ENCODE assay signal across 29 cellular contexts in the genomic region with DNA sequence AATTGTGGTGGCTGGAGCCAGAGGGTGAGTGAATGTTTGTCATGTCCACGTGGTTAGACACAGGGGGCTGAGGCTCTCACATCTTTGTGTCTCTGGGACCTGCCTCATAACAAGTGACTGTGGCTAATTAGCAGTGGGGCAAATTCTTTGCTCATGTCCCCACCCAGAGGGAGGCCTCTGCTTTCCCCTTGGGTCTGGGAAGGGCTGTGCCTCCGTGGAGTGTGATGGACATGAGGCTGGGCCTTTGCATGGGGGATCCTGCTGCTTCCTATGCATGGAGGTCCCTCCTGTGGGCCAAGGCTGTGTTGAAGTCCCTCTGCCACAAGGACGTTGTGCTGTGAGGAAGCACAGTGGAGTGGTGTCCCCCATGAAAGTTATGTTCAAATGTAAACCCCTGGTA.
"Had no signal": no experiment of that assay in that cellular context is flagged by ENCODE, and none has a peak within 500 bp of the region (broad histone marks: within the 10 kb centered on the region; RNA-seq: fewer than 3 reads in every experiment).

No MANE protein-coding gene starts in this region.

- H3K9me3 Mint-ChIP-seq: natural killer cell; neural progenitor cell; stimulated activated effector memory CD8-positive, alpha-beta T cell treated with anti-CD3 and anti-CD28 coated beads, Interleukin-12 subunit alpha, Interleukin-12 subunit beta, amount 100 ng/mL, for 72 hours; stimulated activated naive B cell treated with anti-CD40 and anti-IgM and Interleukin-4, amounts not matched to agents 10 μg/mL and 1 μg/mL and 100 μg/mL, for 72 hours; stimulated activated naive CD8-positive, alpha-beta T cell treated with anti-CD3 and anti-CD28 coated beads, Interleukin-15, Interleukin-2, amounts not matched to agents 100 ng/mL and 50 ng/mL, for 24 hours had no signal

- H3K27ac Mint-ChIP-seq: naive thymus-derived CD4-positive, alpha-beta T cell; natural killer cell; nephron; neural progenitor cell; progenitor cell of endocrine pancreas; stimulated activated effector memory CD8-positive, alpha-beta T cell treated with anti-CD3 and anti-CD28 coated beads, Interleukin-12 subunit alpha, Interleukin-12 subunit beta, amount 100 ng/mL, for 72 hours; stimulated activated naive B cell treated with anti-CD40 and anti-IgM and Interleukin-4, amounts not matched to agents 10 μg/mL and 1 μg/mL and 100 μg/mL, for 72 hours; stimulated activated naive CD8-positive, alpha-beta T cell treated with anti-CD3 and anti-CD28 coated beads, Interleukin-15, Interleukin-2, amounts not matched to agents 100 ng/mL and 50 ng/mL, for 24 hours had no signal

- H3K4me3 Mint-ChIP-seq: naive thymus-derived CD4-positive, alpha-beta T cell; natural killer cell; nephron; neural progenitor cell; stimulated activated effector memory CD8-positive, alpha-beta T cell treated with anti-CD3 and anti-CD28 coated beads, Interleukin-12 subunit alpha, Interleukin-12 subunit beta, amount 100 ng/mL, for 72 hours; stimulated activated naive B cell treated with anti-CD40 and anti-IgM and Interleukin-4, amounts not matched to agents 10 μg/mL and 1 μg/mL and 100 μg/mL, for 72 hours; stimulated activated naive CD8-positive, alpha-beta T cell treated with anti-CD3 and anti-CD28 coated beads, Interleukin-15, Interleukin-2, amounts not matched to agents 100 ng/mL and 50 ng/mL, for 24 hours had no signal

- H3K4me1 ChIP-seq: neural progenitor cell, pancreas, psoas muscle, right lobe of liver, sigmoid colon, stomach, thyroid gland, tibial nerve, upper lobe of left lung, uterus had no signal

- DNase-seq: naive thymus-derived CD4-positive, alpha-beta T cell; natural killer cell; nucleus accumbens; pancreas; posterior cingulate gyrus; psoas muscle; right cardiac atrium; right lobe of liver; sigmoid colon; small intestine; stimulated activated CD4-positive, alpha-beta T cell treated with anti-CD3 and anti-CD28 coated beads, Interleukin-15, amount 100 ng/mL, for 24 hours; stimulated activated CD4-positive, alpha-beta T cell treated with anti-CD3 and anti-CD28 coated beads, Interleukin-2, amount 100 ng/mL, for 24 hours; stimulated activated CD4-positive, alpha-beta T cell treated with anti-CD3 and anti-CD28 coated beads, Interleukin-2, amount 100 ng/mL, for 48 hours; stimulated activated CD4-positive, alpha-beta T cell treated with anti-CD3 and anti-CD28 coated beads, Interleukin-4, amount 100 ng/mL, for 24 hours; stimulated activated naive B cell treated with anti-CD40 and anti-IgM and Interleukin-4, amounts not matched to agents 10 μg/mL and 1 μg/mL and 100 μg/mL, for 72 hours; stimulated activated naive CD4-positive, alpha-beta T cell treated with Interleukin-2 at 50 U/mL for 16 hours; stomach; thyroid gland; trophoblast cell; upper lobe of left lung; uterus had no signal

- H3K4me1 Mint-ChIP-seq: naive thymus-derived CD4-positive, alpha-beta T cell; natural killer cell; nephron; stimulated activated effector memory CD8-positive, alpha-beta T cell treated with anti-CD3 and anti-CD28 coated beads, Interleukin-12 subunit alpha, Interleukin-12 subunit beta, amount 100 ng/mL, for 72 hours; stimulated activated naive B cell treated with anti-CD40 and anti-IgM and Interleukin-4, amounts not matched to agents 10 μg/mL and 1 μg/mL and 100 μg/mL, for 72 hours had no signal

- H3K4me3 ChIP-seq: neural progenitor cell, pancreas, psoas muscle, right lobe of liver, sigmoid colon, stomach, thoracic aorta, thyroid gland, tibial nerve, upper lobe of left lung, uterus had no signal

- ATAC-seq: naive thymus-derived CD4-positive, alpha-beta T cell; natural killer cell; pancreas; psoas muscle; right cardiac atrium; right lobe of liver; stimulated activated effector memory CD8-positive, alpha-beta T cell treated with anti-CD3 and anti-CD28 coated beads, Interleukin-12 subunit alpha, Interleukin-12 subunit beta, amount 100 ng/mL, for 72 hours; stimulated activated naive B cell treated with anti-CD40 and anti-IgM and Interleukin-4, amounts not matched to agents 10 μg/mL and 1 μg/mL and 100 μg/mL, for 72 hours had no signal

- H3K27ac ChIP-seq: neural progenitor cell, neutrophil, pancreas, psoas muscle, right lobe of liver, sigmoid colon, stomach, thoracic aorta, thyroid gland, tibial nerve, upper lobe of left lung, uterus had no signal

- H2AFZ ChIP-seq: neural progenitor cell had no signal

- H3K36me3 Mint-ChIP-seq: naive thymus-derived CD4-positive, alpha-beta T cell; natural killer cell; neural progenitor cell; stimulated activated effector memory CD8-positive, alpha-beta T cell treated with anti-CD3 and anti-CD28 coated beads, Interleukin-12 subunit alpha, Interleukin-12 subunit beta, amount 100 ng/mL, for 72 hours; stimulated activated naive B cell treated with anti-CD40 and anti-IgM and Interleukin-4, amounts not matched to agents 10 μg/mL and 1 μg/mL and 100 μg/mL, for 72 hours had no signal

- FAIRE-seq: pancreas, small intestine had no signal

- H3K9ac ChIP-seq: neural progenitor cell had no signal

- H3K27me3 ChIP-seq: neural progenitor cell, neutrophil, pancreas, right lobe of liver, thyroid gland, tibial nerve, upper lobe of left lung, uterus had no signal

- H3K27me3 Mint-ChIP-seq: stimulated activated naive CD8-positive, alpha-beta T cell treated with anti-CD3 and anti-CD28 coated beads, Interleukin-15, Interleukin-2, amounts not matched to agents 100 ng/mL and 50 ng/mL, for 24 hours had no signal

- H3K4me2 ChIP-seq: neural progenitor cell had no signal

- H3K9me3 ChIP-seq: neutrophil, pancreas, psoas muscle, right lobe of liver, sigmoid colon, thoracic aorta, thyroid gland, upper lobe of left lung, uterus had no signal

- H3K36me3 ChIP-seq: neural progenitor cell, neutrophil, pancreas, right lobe of liver, sigmoid colon, stomach, thoracic aorta, thyroid gland, tibial nerve, upper lobe of left lung, uterus had no signal
